ENCODE assay signal across 30 cellular contexts in genomic region chr9:108080285-108080684, GRCh38.
"Had no signal": no experiment of that assay in that cellular context is flagged by ENCODE, and none has a peak within 500 bp of the region (broad histone marks: within the 10 kb centered on the region; RNA-seq: fewer than 3 reads in every experiment).

No MANE protein-coding gene starts in this region.

- H3K9ac ChIP-seq: parathyroid adenoma had no signal

- H3K27ac Mint-ChIP-seq: naive B cell; naive thymus-derived CD8-positive, alpha-beta T cell; natural killer cell treated with Interleukin-12 subunit alpha and Interleukin-12 subunit beta and Interleukin-15 and Interleukin-18, amount 100 ng/mL, for 72 hours; nephron progenitor cell; progenitor cell of endocrine pancreas; stimulated activated memory B cell treated with anti-CD40 and anti-IgM and Interleukin-4, amounts not matched to agents 10 μg/mL and 1 μg/mL and 100 μg/mL, for 72 hours; stimulated activated naive CD8-positive, alpha-beta T cell treated with anti-CD3 and anti-CD28 coated beads, Interleukin-15, amount 100 ng/mL, for 72 hours; type B pancreatic cell had no signal

- H3K4me3 ChIP-seq: psoas muscle, right lobe of liver, sigmoid colon, suprapubic skin, testis, tibial artery, transverse colon, upper lobe of right lung, uterus had no signal

- H3K27me3 ChIP-seq: right lobe of liver, sigmoid colon, suprapubic skin, testis, tibial artery, transverse colon, upper lobe of right lung, uterus had no signal

- H3K36me3 ChIP-seq: neutrophil, right lobe of liver, sigmoid colon, suprapubic skin, tibial artery, transverse colon, upper lobe of right lung, uterus had no signal

- H3K9me3 Mint-ChIP-seq: nephron progenitor cell; neural crest cell; stimulated activated memory B cell treated with anti-CD40 and anti-IgM and Interleukin-4, amounts not matched to agents 10 μg/mL and 1 μg/mL and 100 μg/mL, for 72 hours had no signal

- FAIRE-seq: small intestine had no signal

- H3K4me1 ChIP-seq: parathyroid adenoma, psoas muscle, right lobe of liver, testis, tibial artery, transverse colon, upper lobe of right lung, uterus had no signal

- H2AFZ ChIP-seq: parathyroid adenoma had no signal

- H3K27ac ChIP-seq: neutrophil, parathyroid adenoma, psoas muscle, right lobe of liver, sigmoid colon, suprapubic skin, testis, tibial artery, transverse colon, upper lobe of right lung, uterus had no signal

- DNase-seq: naive B cell; naive thymus-derived CD8-positive, alpha-beta T cell; nephron progenitor cell; nucleus accumbens; posterior cingulate gyrus; psoas muscle; right lobe of liver; sigmoid colon; small intestine; stimulated activated CD4-positive, alpha-beta T cell treated with anti-CD3 and anti-CD28 coated beads, Interleukin-15, amount 100 ng/mL, for 24 hours; stimulated activated CD4-positive, alpha-beta T cell treated with anti-CD3 and anti-CD28 coated beads, Interleukin-2, amount 100 ng/mL, for 24 hours; stimulated activated CD4-positive, alpha-beta T cell treated with anti-CD3 and anti-CD28 coated beads, Interleukin-2, amount 100 ng/mL, for 48 hours; stimulated activated CD4-positive, alpha-beta T cell treated with anti-CD3 and anti-CD28 coated beads, Interleukin-4, amount 100 ng/mL, for 24 hours; stimulated activated naive CD4-positive, alpha-beta T cell; stimulated activated naive CD8-positive, alpha-beta T cell treated with anti-CD3 and anti-CD28 coated beads, Interleukin-15, amount 100 ng/mL, for 72 hours; stimulated activated naive CD8-positive, alpha-beta T cell treated with anti-CD3 and anti-CD28 coated beads, Interleukin-15, Interleukin-2, amounts not matched to agents 100 U/mL and 50 U/mL, for 24 hours; substantia nigra; testis; tibial artery; transverse colon; upper lobe of right lung; uterus had no signal

- H3K4me1 Mint-ChIP-seq: naive B cell; nephron progenitor cell; neural crest cell; stimulated activated memory B cell treated with anti-CD40 and anti-IgM and Interleukin-4, amounts not matched to agents 10 μg/mL and 1 μg/mL and 100 μg/mL, for 72 hours; stimulated activated naive CD8-positive, alpha-beta T cell treated with anti-CD3 and anti-CD28 coated beads, Interleukin-15, amount 100 ng/mL, for 72 hours had no signal

- H3K9me3 ChIP-seq: neutrophil, psoas muscle, right lobe of liver, sigmoid colon, suprapubic skin, testis, tibial artery, transverse colon, upper lobe of right lung, uterus had no signal

- ATAC-seq: naive thymus-derived CD8-positive, alpha-beta T cell; natural killer cell treated with Interleukin-12 subunit alpha and Interleukin-12 subunit beta and Interleukin-15 and Interleukin-18, amount 100 ng/mL, for 72 hours; psoas muscle; right lobe of liver; stimulated activated memory B cell treated with anti-CD40 and anti-IgM and Interleukin-4, amounts not matched to agents 10 μg/mL and 1 μg/mL and 100 μg/mL, for 72 hours; stimulated activated naive CD8-positive, alpha-beta T cell treated with anti-CD3 and anti-CD28 coated beads, Interleukin-15, amount 100 ng/mL, for 72 hours; stimulated activated naive CD8-positive, alpha-beta T cell treated with anti-CD3 and anti-CD28 coated beads, Interleukin-15, Interleukin-2, amounts not matched to agents 100 U/mL and 50 U/mL, for 24 hours; upper lobe of right lung had no signal

- H3K36me3 Mint-ChIP-seq: naive B cell; naive thymus-derived CD8-positive, alpha-beta T cell; natural killer cell treated with Interleukin-12 subunit alpha and Interleukin-12 subunit beta and Interleukin-15 and Interleukin-18, amount 100 ng/mL, for 72 hours; stimulated activated memory B cell treated with anti-CD40 and anti-IgM and Interleukin-4, amounts not matched to agents 10 μg/mL and 1 μg/mL and 100 μg/mL, for 72 hours; type B pancreatic cell had no signal

- H3K79me2 ChIP-seq: parathyroid adenoma had no signal

- H3K4me3 Mint-ChIP-seq: naive B cell; naive thymus-derived CD8-positive, alpha-beta T cell; natural killer cell treated with Interleukin-12 subunit alpha and Interleukin-12 subunit beta and Interleukin-15 and Interleukin-18, amount 100 ng/mL, for 72 hours; nephron progenitor cell; neural crest cell; stimulated activated memory B cell treated with anti-CD40 and anti-IgM and Interleukin-4, amounts not matched to agents 10 μg/mL and 1 μg/mL and 100 μg/mL, for 72 hours; stimulated activated naive CD8-positive, alpha-beta T cell treated with anti-CD3 and anti-CD28 coated beads, Interleukin-15, amount 100 ng/mL, for 72 hours; type B pancreatic cell had no signal
